In the genomic region with DNA sequence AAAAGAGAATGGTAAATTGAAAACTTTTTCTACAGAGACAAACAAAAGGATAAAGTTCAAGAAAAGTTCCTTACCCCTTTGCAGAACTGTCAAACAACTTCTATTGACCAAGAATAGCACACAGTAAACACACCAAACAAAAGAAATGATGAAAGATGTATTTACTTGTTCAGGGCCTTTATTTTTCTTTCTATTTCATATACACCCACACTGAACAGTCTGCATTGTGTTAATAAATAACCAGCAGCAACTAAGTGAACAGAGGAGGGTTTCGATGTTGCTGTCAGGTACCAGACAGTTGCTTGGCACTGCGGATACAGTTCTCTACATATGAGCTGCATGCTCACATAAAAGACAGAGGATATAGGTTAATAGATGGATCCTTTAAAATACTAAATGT, we compare ENCODE assay signal across 12 cellular contexts.
"Had no signal": no experiment of that assay in that cellular context is flagged by ENCODE, and none has a peak within 500 bp of the region (broad histone marks: within the 10 kb centered on the region; RNA-seq: fewer than 3 reads in every experiment).

No MANE protein-coding gene starts in this region.

- H3K36me3 ChIP-seq: breast epithelium, esophagus muscularis mucosa had no signal

- H3K9me3 ChIP-seq: breast epithelium, esophagus muscularis mucosa had no signal

- ATAC-seq: activated T-cell treated with anti-CD3 and anti-CD28 coated beads, Interleukin-2, amount 50 U/mL, for 4 hours; left ventricle myocardium superior had no signal

- H3K4me1 ChIP-seq: breast epithelium, esophagus muscularis mucosa had no signal

- H3K27ac ChIP-seq: breast epithelium, esophagus muscularis mucosa had no signal

- DNase-seq: activated CD4-positive, alpha-beta memory T cell treated with anti-CD3 and anti-CD28 coated beads for 36 hours; activated CD4-positive, alpha-beta T cell treated with anti-CD3 and anti-CD28 coated beads for 1 hour; activated naive CD8-positive, alpha-beta T cell treated with anti-CD3 and anti-CD28 coated beads, Interleukin-2, amount 10 ng/mL, durations not matched to agents 7 days and 5 days; activated T-cell treated with anti-CD3 and anti-CD28 coated beads, Interleukin-2, amount 50 U/mL, for 4 hours; anterior cingulate cortex; left ventricle myocardium superior; mesenchymal stem cell; stimulated activated CD4-positive, alpha-beta T cell treated with anti-CD3 and anti-CD28 coated beads, Interleukin-2, amount 100 ng/mL, for 48 hours; stimulated activated naive CD4-positive, alpha-beta T cell treated with Interleukin-2 at 50 U/mL for 16 hours; trophoblast cell had no signal

- H3K4me3 ChIP-seq: breast epithelium, esophagus muscularis mucosa had no signal

- H3K27me3 ChIP-seq: breast epithelium, esophagus muscularis mucosa had no signal
